ENCODE assay signal across 1 cellular context in genomic region chr1:170959385-170959784, GRCh38.
TF ChIP-seq lines count a peak whose summit lies in the region.

No MANE protein-coding gene starts in this region.

TF ChIP-seq in SK-N-SH, 30 proteins besides CTCF, POLR2A, EP300 and RAD21 (continued from another document):
- TF ChIP-seq REST (IDR thresholded peaks at IDR 0.05; ENCODE audit: low read depth, low read length), result no peak
- no peak for TF ChIP-seq SMC3 (IDR thresholded peaks at IDR 0.05; ENCODE audit: low read depth, low read length)
- no peak for TF ChIP-seq USF2 (IDR thresholded peaks at IDR 0.05; ENCODE audit: borderline replicate concordance, low read depth, low read length)
- no peak for TF ChIP-seq CHD2 (IDR thresholded peaks at IDR 0.05; ENCODE audit: low read length, partially characterized antibody)
- TF ChIP-seq SIN3A (IDR thresholded peaks at IDR 0.05; ENCODE audit: borderline replicate concordance, low read depth, low read length), result no peak
- TF ChIP-seq TCF12 (IDR thresholded peaks at IDR 0.05), result peak; percentile 58
- no peak for TF ChIP-seq TAF1 (IDR thresholded peaks at IDR 0.05; ENCODE audit: borderline replicate concordance, low read depth, low read length)
- no peak for TF ChIP-seq RFX5 (IDR thresholded peaks at IDR 0.05; ENCODE audit: low read length)
- peak; percentile 50 for TF ChIP-seq JUND (IDR thresholded peaks at IDR 0.05)
- TF ChIP-seq IRF3 (IDR thresholded peaks at IDR 0.05; ENCODE audit: low read depth, low read length), result no peak
- TF ChIP-seq ELF1 (IDR thresholded peaks at IDR 0.05), result no peak
- TF ChIP-seq GATA2 (CRISPR knock-in tag; IDR thresholded peaks at IDR 0.05), result no peak
- no peak for TF ChIP-seq ZBTB33 (IDR thresholded peaks at IDR 0.05; ENCODE audit: borderline replicate concordance, low read depth)
- no peak for TF ChIP-seq YY1 (IDR thresholded peaks at IDR 0.05; ENCODE audit: low read depth)
- TF ChIP-seq MAX (IDR thresholded peaks at IDR 0.05; ENCODE audit: low read depth), result no peak
- no peak for TF ChIP-seq EZH2phosphoT487 (IDR thresholded peaks at IDR 0.05; ENCODE audit: borderline replicate concordance, low read depth)
- no peak for TF ChIP-seq GABPA (IDR thresholded peaks at IDR 0.05; ENCODE audit: low read depth)
- TF ChIP-seq POLR2AphosphoS5 (IDR thresholded peaks at IDR 0.05; ENCODE audit: low read depth, low read length), result no peak
- no peak for TF ChIP-seq RXRA (IDR thresholded peaks at IDR 0.05; ENCODE audit: borderline replicate concordance, low read depth)
